In the genomic region with DNA sequence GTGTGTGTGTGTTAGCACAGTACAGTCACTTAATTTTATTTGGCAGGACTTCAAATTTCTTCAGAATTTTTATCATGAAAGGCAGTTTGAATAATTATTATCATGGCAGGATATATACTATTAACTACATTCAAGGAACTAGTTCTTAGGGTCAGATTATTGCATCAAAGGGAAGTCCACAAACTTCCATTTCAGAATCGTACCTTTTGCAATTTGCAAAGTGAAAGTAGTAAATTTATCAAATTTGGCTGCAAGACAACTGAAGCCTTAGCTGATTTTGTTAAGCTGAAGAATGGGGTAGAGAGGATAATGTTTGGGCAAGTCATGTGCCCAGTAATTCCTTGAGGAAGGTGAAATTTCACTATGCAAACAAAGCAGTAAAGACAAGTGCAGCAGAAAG, we compare ENCODE assay signal across 16 cellular contexts.
"Had no signal": no experiment of that assay in that cellular context is flagged by ENCODE, and none has a peak within 500 bp of the region (broad histone marks: within the 10 kb centered on the region; RNA-seq: fewer than 3 reads in every experiment).

No MANE protein-coding gene starts in this region.

- H3K27me3 ChIP-seq: breast epithelium, esophagus muscularis mucosa, spleen had no signal

- H3K4me3 ChIP-seq: breast epithelium, esophagus muscularis mucosa, spleen had no signal

- ATAC-seq: activated CD4-positive, CD25-positive, alpha-beta regulatory T cell treated with anti-CD3 and anti-CD28 coated beads, Interleukin-2, amount 50 U/mL, for 24 hours; sciatic nerve; stimulated activated naive B cell treated with anti-CD40 and anti-IgM and Interleukin-4, amounts not matched to agents 10 μg/mL and 1 μg/mL and 100 μg/mL, for 72 hours had no signal

- H3K27ac ChIP-seq: breast epithelium, esophagus muscularis mucosa had no signal

- H3K36me3 ChIP-seq: breast epithelium had no signal

- H3K4me1 ChIP-seq: breast epithelium had no signal

- DNase-seq: activated gamma-delta T cell; activated naive CD8-positive, alpha-beta T cell treated with anti-CD3 and anti-CD28 coated beads, Interleukin-2, amount 10 ng/mL, durations not matched to agents 7 days and 5 days; activated T-cell treated with anti-CD3 and anti-CD28 coated beads, Interleukin-2, amount 50 U/mL, for 1 hour; anterior cingulate cortex; foreskin fibroblast; head of caudate nucleus; nephron progenitor cell; spleen; stimulated activated CD4-positive, alpha-beta T cell treated with anti-CD3 and anti-CD28 coated beads, Interleukin-2, amount 100 ng/mL, for 24 hours; stimulated activated naive B cell treated with anti-CD40 and anti-IgM and Interleukin-4, amounts not matched to agents 10 μg/mL and 1 μg/mL and 100 μg/mL, for 72 hours; substantia nigra; trophoblast cell had no signal

- H3K9me3 ChIP-seq: breast epithelium, esophagus muscularis mucosa, spleen had no signal
